25 cellular contexts compared by ENCODE assay signal in the genomic region with DNA sequence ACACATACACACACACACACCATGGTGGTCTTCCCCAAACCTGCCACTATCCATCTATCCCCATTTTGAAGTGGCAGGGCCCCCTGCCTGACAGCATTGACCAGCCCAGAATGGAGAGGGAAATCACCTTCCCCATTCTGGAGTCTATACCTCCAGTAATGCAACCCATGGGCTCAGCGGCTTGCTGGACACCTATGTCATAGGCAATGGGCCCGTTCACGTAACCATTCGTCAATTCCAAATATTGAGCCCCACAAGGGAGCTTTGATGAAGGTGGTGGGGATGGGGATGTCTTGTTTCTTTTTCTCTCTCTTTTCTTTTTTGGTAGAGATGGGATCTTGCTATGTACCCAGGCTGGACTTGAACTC.
A peak's percentile ranks its signal among the peaks of the same experiment; 100 is the strongest.
DNase-seq lines count a peak whose midpoint lies in the region; ATAC-seq and TF ChIP-seq lines count a peak whose summit lies in the region.
"Had no signal": no experiment of that assay in that cellular context is flagged by ENCODE, and none has a peak within 500 bp of the region (broad histone marks: within the 10 kb centered on the region; RNA-seq: fewer than 3 reads in every experiment).

No MANE protein-coding gene starts in this region.

- peak overlapping the region; percentile 87 for H3K27ac Mint-ChIP-seq in activated CD8-positive, alpha-beta T cell treated with anti-CD3 and anti-CD28 coated beads, Interleukin-2, amount 10 ng/mL, durations not matched to agents 7 days and 5 days
- no peak overlapping the region for H3K27ac Mint-ChIP-seq in activated CD8-positive, alpha-beta T cell treated with anti-CD3 and anti-CD28 coated beads for 36 hours
- H3K27ac Mint-ChIP-seq in endothelial cell (ENCODE audit: unreplicated experiment), result peak overlapping the region; percentile 48
- peak overlapping the region; percentile 82 for H3K27ac Mint-ChIP-seq in stimulated activated memory B cell treated with anti-CD40 and anti-IgM and Interleukin-4, amounts not matched to agents 10 μg/mL and 1 μg/mL and 100 μg/mL, for 72 hours
- H3K27ac Mint-ChIP-seq: activated naive CD8-positive, alpha-beta T cell treated with anti-CD3 and anti-CD28 coated beads, Interleukin-2, amount 50 U/mL, for 24 hours; nephron progenitor cell; type B pancreatic cell had no signal

- peaks cover 17% of the 10 kb centered on the region for H3K27me3 Mint-ChIP-seq in activated CD8-positive, alpha-beta T cell treated with anti-CD3 and anti-CD28 coated beads, Interleukin-2, amount 10 ng/mL, durations not matched to agents 7 days and 5 days (ENCODE audit: low read depth)
- peaks cover 5% of the 10 kb centered on the region for H3K27me3 Mint-ChIP-seq in activated CD8-positive, alpha-beta T cell treated with anti-CD3 and anti-CD28 coated beads for 36 hours
- peaks cover 10% of the 10 kb centered on the region for H3K27me3 Mint-ChIP-seq in endothelial cell (ENCODE audit: unreplicated experiment)
- H3K27me3 Mint-ChIP-seq in stimulated activated memory B cell treated with anti-CD40 and anti-IgM and Interleukin-4, amounts not matched to agents 10 μg/mL and 1 μg/mL and 100 μg/mL, for 72 hours, result no peaks in the 10 kb centered on the region

- H3K36me3 ChIP-seq in DOHH2 (ENCODE audit: control insufficient read depth, low read length) (no peaks in the 10 kb centered on the region), osteoblast (ENCODE audit: insufficient read depth, low read length) (no peaks in the 10 kb centered on the region)
- H3K36me3 ChIP-seq: HAP-1, Peyer's patch, right lobe of liver, SJSA1, WERI-Rb-1 had no signal

- H3K79me2 ChIP-seq in DOHH2 (ENCODE audit: control insufficient read depth, low read length), result no peaks in the 10 kb centered on the region
- no peaks in the 10 kb centered on the region for H3K79me2 ChIP-seq in osteoblast (ENCODE audit: insufficient read depth, low read length)

- peaks cover 75% of the 10 kb centered on the region for H3K4me1 Mint-ChIP-seq in activated CD8-positive, alpha-beta T cell treated with anti-CD3 and anti-CD28 coated beads, Interleukin-2, amount 10 ng/mL, durations not matched to agents 7 days and 5 days (ENCODE audit: low read depth)
- peaks cover 25% of the 10 kb centered on the region for H3K4me1 Mint-ChIP-seq in activated CD8-positive, alpha-beta T cell treated with anti-CD3 and anti-CD28 coated beads for 36 hours (ENCODE audit: low read depth)
- peaks cover 11% of the 10 kb centered on the region for H3K4me1 Mint-ChIP-seq in endothelial cell (ENCODE audit: unreplicated experiment)
- peaks cover 67% of the 10 kb centered on the region for H3K4me1 Mint-ChIP-seq in stimulated activated memory B cell treated with anti-CD40 and anti-IgM and Interleukin-4, amounts not matched to agents 10 μg/mL and 1 μg/mL and 100 μg/mL, for 72 hours

- no peak for ATAC-seq in activated CD8-positive, alpha-beta T cell treated with anti-CD3 and anti-CD28 coated beads, Interleukin-2, amount 10 ng/mL, durations not matched to agents 7 days and 5 days
- ATAC-seq in activated CD8-positive, alpha-beta T cell treated with anti-CD3 and anti-CD28 coated beads for 36 hours, result no peak
- no peak for ATAC-seq in stimulated activated memory B cell treated with anti-CD40 and anti-IgM and Interleukin-4, amounts not matched to agents 10 μg/mL and 1 μg/mL and 100 μg/mL, for 72 hours
- no peak for ATAC-seq in HG03354 (IDR thresholded peaks at IDR 0.05; ENCODE audit: poor library complexity, severe bottlenecking, unreplicated experiment)
- ATAC-seq: A549; activated naive CD8-positive, alpha-beta T cell treated with anti-CD3 and anti-CD28 coated beads, Interleukin-2, amount 50 U/mL, for 24 hours; HepG2; right lobe of liver had no signal

- no peaks in the 10 kb centered on the region for H3K9me2 ChIP-seq in DOHH2 (replicated peaks; ENCODE audit: control insufficient read depth, low read length)

- H3K27me3 ChIP-seq in DOHH2 (ENCODE audit: control insufficient read depth, low read length), result no peaks in the 10 kb centered on the region
- H3K27me3 ChIP-seq in osteoblast (ENCODE audit: insufficient read depth, low read length), result peaks cover 9% of the 10 kb centered on the region
- H3K27me3 ChIP-seq: Peyer's patch, right lobe of liver, SJSA1 had no signal

- DNase-seq in activated CD8-positive, alpha-beta T cell treated with anti-CD3 and anti-CD28 coated beads, Interleukin-2, amount 10 ng/mL, durations not matched to agents 7 days and 5 days, result no peak
- no peak for DNase-seq in activated CD8-positive, alpha-beta T cell treated with anti-CD3 and anti-CD28 coated beads for 36 hours
- no peak for DNase-seq in endothelial cell (ENCODE audit: low spot score)
- DNase-seq in osteoblast (ENCODE audit: insufficient read length, low spot score, missing footprints), result no peak
- no peak for DNase-seq in NCI-H2196 (lab: John Stamatoyannopoulos, UW; ENCODE audit: unreplicated experiment)
- DNase-seq: activated naive CD8-positive, alpha-beta T cell treated with anti-CD3 and anti-CD28 coated beads, Interleukin-2, amount 50 U/mL, for 24 hours; EL; head of caudate nucleus; NCI-H1694 treated with DMSO at 0.1 percent for 48 hours; NCI-H2171; NCI-H526; nephron progenitor cell; Peyer's patch; right lobe of liver; stimulated activated CD4-positive, alpha-beta T cell treated with anti-CD3 and anti-CD28 coated beads, Interleukin-15, amount 100 ng/mL, for 24 hours; WERI-Rb-1 had no signal

- no peaks in the 10 kb centered on the region for H3K9me3 Mint-ChIP-seq in activated CD8-positive, alpha-beta T cell treated with anti-CD3 and anti-CD28 coated beads, Interleukin-2, amount 10 ng/mL, durations not matched to agents 7 days and 5 days (ENCODE audit: insufficient read depth)
- peaks cover 3% of the 10 kb centered on the region for H3K9me3 Mint-ChIP-seq in activated CD8-positive, alpha-beta T cell treated with anti-CD3 and anti-CD28 coated beads for 36 hours
- H3K9me3 Mint-ChIP-seq in endothelial cell (ENCODE audit: unreplicated experiment), result peaks cover 6% of the 10 kb centered on the region
- H3K9me3 Mint-ChIP-seq in stimulated activated memory B cell treated with anti-CD40 and anti-IgM and Interleukin-4, amounts not matched to agents 10 μg/mL and 1 μg/mL and 100 μg/mL, for 72 hours, result no peaks in the 10 kb centered on the region
- H3K9me3 Mint-ChIP-seq: activated naive CD8-positive, alpha-beta T cell treated with anti-CD3 and anti-CD28 coated beads, Interleukin-2, amount 50 U/mL, for 24 hours; nephron progenitor cell; type B pancreatic cell had no signal

- H3K27ac ChIP-seq in DOHH2 (ENCODE audit: low read depth, low read length) (no peak overlapping the region; the same call in 1 of the 2 replicates), osteoblast (ENCODE audit: low read depth, low read length) (no peak overlapping the region)
- H3K27ac ChIP-seq: epithelial cell of prostate, SJSA1, WERI-Rb-1 had no signal

- H3K4me1 ChIP-seq in DOHH2 (ENCODE audit: control insufficient read depth, low read length), result peaks cover 80% of the 10 kb centered on the region
- H3K4me1 ChIP-seq in osteoblast (ENCODE audit: insufficient read depth, low read length), result no peaks in the 10 kb centered on the region
- H3K4me1 ChIP-seq: HAP-1, SJSA1 had no signal

- no peak overlapping the region for H3K4me3 Mint-ChIP-seq in activated CD8-positive, alpha-beta T cell treated with anti-CD3 and anti-CD28 coated beads, Interleukin-2, amount 10 ng/mL, durations not matched to agents 7 days and 5 days
- H3K4me3 Mint-ChIP-seq in activated CD8-positive, alpha-beta T cell treated with anti-CD3 and anti-CD28 coated beads for 36 hours, result no peak overlapping the region
- H3K4me3 Mint-ChIP-seq in endothelial cell (ENCODE audit: unreplicated experiment), result no peak overlapping the region
- peak overlapping the region; percentile 2 for H3K4me3 Mint-ChIP-seq in stimulated activated memory B cell treated with anti-CD40 and anti-IgM and Interleukin-4, amounts not matched to agents 10 μg/mL and 1 μg/mL and 100 μg/mL, for 72 hours
- H3K4me3 Mint-ChIP-seq: activated naive CD8-positive, alpha-beta T cell treated with anti-CD3 and anti-CD28 coated beads, Interleukin-2, amount 50 U/mL, for 24 hours; nephron progenitor cell; type B pancreatic cell had no signal

- no peaks in the 10 kb centered on the region for H3K9me3 ChIP-seq in DOHH2 (ENCODE audit: control insufficient read depth, insufficient read depth, low read length)
- no peaks in the 10 kb centered on the region for H3K9me3 ChIP-seq in osteoblast (ENCODE audit: low read depth, low read length)
- H3K9me3 ChIP-seq: A549, HAP-1, Peyer's patch, right lobe of liver, SJSA1 had no signal

- POLR2A ChIA-PET in activated CD8-positive, alpha-beta T cell treated with anti-CD3 and anti-CD28 coated beads, Interleukin-2, amount 10 ng/mL, durations not matched to agents 7 days and 5 days (lab: Charles Lee), result interaction anchor here (1.4 kb wide), 1 partner anchor 23 kb away, joined by 3 read pairs; no protein-coding TSS in a partner anchor
- POLR2A ChIA-PET in activated CD8-positive, alpha-beta T cell treated with anti-CD3 and anti-CD28 coated beads for 36 hours (lab: Charles Lee), result interaction anchor here (1.7 kb wide), 1 partner anchor 23 kb away, joined by 4 read pairs; no protein-coding TSS in a partner anchor

- H2AFZ ChIP-seq in osteoblast (ENCODE audit: low read length), result no peak overlapping the region

- H3F3A ChIP-seq in DOHH2 (ENCODE audit: control insufficient read depth, insufficient read depth), result peaks cover 44% of the 10 kb centered on the region

- H3K36me3 Mint-ChIP-seq in activated CD8-positive, alpha-beta T cell treated with anti-CD3 and anti-CD28 coated beads, Interleukin-2, amount 10 ng/mL, durations not matched to agents 7 days and 5 days (ENCODE audit: low read depth), result peaks cover 5% of the 10 kb centered on the region
- no peaks in the 10 kb centered on the region for H3K36me3 Mint-ChIP-seq in activated CD8-positive, alpha-beta T cell treated with anti-CD3 and anti-CD28 coated beads for 36 hours (ENCODE audit: low read depth)
- H3K36me3 Mint-ChIP-seq in endothelial cell (ENCODE audit: low read depth, unreplicated experiment), result peaks cover 3% of the 10 kb centered on the region
- H3K36me3 Mint-ChIP-seq in stimulated activated memory B cell treated with anti-CD40 and anti-IgM and Interleukin-4, amounts not matched to agents 10 μg/mL and 1 μg/mL and 100 μg/mL, for 72 hours, result no peaks in the 10 kb centered on the region
- H3K36me3 Mint-ChIP-seq: type B pancreatic cell had no signal

- TF ChIP-seq CTCF in activated CD8-positive, alpha-beta T cell treated with anti-CD3 and anti-CD28 coated beads for 36 hours (IDR thresholded peaks at IDR 0.05), result no peak
- TF ChIP-seq CTCF in DOHH2 (IDR thresholded peaks at IDR 0.05; ENCODE audit: low read depth, low read length, poor library complexity, severe bottlenecking) (no peak), endothelial cell (IDR thresholded peaks at IDR 0.05; ENCODE audit: unreplicated experiment) (no peak), osteoblast (IDR thresholded peaks at IDR 0.05; ENCODE audit: extremely low read depth, low read depth, low read length) (no peak)

- peak overlapping the region; percentile 86 for H3K4me2 ChIP-seq in DOHH2 (ENCODE audit: low read length)
- H3K4me2 ChIP-seq in osteoblast (ENCODE audit: insufficient read depth, low read length), result no peak overlapping the region
- H3K4me2 ChIP-seq: A549 had no signal

- intact Hi-C loops in activated CD8-positive, alpha-beta T cell treated with anti-CD3 and anti-CD28 coated beads for 36 hours (cut with micrococcal nuclease), result no loop called here

- CTCF ChIA-PET in activated CD8-positive, alpha-beta T cell treated with anti-CD3 and anti-CD28 coated beads, Interleukin-2, amount 10 ng/mL, durations not matched to agents 7 days and 5 days (lab: Charles Lee), result interaction anchor here (1.7 kb wide), 1 partner anchor 116 kb away, joined by 4 read pairs; no protein-coding TSS in a partner anchor
- CTCF ChIA-PET in activated CD8-positive, alpha-beta T cell treated with anti-CD3 and anti-CD28 coated beads for 36 hours (lab: Charles Lee), result interaction anchor here (0.8 to 1.5 kb wide), 3 partner anchors 13 to 125 kb away, joined by 3 to 4 read pairs (median 4); no protein-coding TSS in a partner anchor

- no peaks in the 10 kb centered on the region for H4K20me1 ChIP-seq in DOHH2 (ENCODE audit: control insufficient read depth, insufficient read depth, low read depth, low read length)
- no peaks in the 10 kb centered on the region for H4K20me1 ChIP-seq in osteoblast (ENCODE audit: insufficient read depth, low read length)

- no peak overlapping the region for H3K4me3 ChIP-seq in DOHH2 (ENCODE audit: low read length)
- H3K4me3 ChIP-seq in osteoblast (ENCODE audit: insufficient read depth, low read length), result no peak overlapping the region
- H3K4me3 ChIP-seq: A549, HAP-1, Peyer's patch, right lobe of liver, SJSA1 had no signal
